In the genomic region with DNA sequence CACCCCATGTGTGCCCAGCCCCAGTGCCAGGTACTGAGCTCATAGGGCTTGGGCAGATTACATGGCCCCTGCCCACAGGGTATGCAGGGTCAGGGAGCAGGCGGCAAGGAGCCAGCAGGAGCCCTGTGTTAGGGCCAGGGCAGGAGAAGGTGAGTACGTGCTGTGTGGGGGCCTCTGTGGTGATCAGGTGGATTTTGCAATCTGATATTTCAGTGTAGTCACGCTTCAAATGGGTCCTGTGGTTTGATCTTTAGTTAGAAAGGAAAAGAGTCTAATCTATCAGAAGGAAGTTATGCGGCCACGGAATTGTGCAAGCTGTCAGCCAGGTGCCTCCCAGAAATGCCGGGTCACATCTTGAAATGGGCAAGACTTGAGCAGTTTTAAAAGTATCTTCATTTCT, we compare ENCODE assay signal across 10 cellular contexts. TPM values are rescaled to one million over a fixed set of nuclear protein-coding genes. Genes with fewer than 3 reads are reported as not detected.
DNase-seq lines count a peak whose midpoint lies in the region; ATAC-seq and TF ChIP-seq lines count a peak whose summit lies in the region.
"Had no signal": no experiment of that assay in that cellular context is flagged by ENCODE, and none has a peak within 500 bp of the region (broad histone marks: within the 10 kb centered on the region; RNA-seq: fewer than 3 reads in every experiment).

No MANE protein-coding gene starts in this region.

- no peak for TF ChIP-seq POLR2A in erythroblast (IDR thresholded peaks at IDR 0.05; ENCODE audit: low read length)

- no peaks in the 10 kb centered on the region for H3K9me3 ChIP-seq in neural progenitor cell (ENCODE audit: low read depth)

- DNase-seq in KBM-7 (peak; percentile 73), NOMO-1 treated with dmso at 0.1 percent for 144 hours (lab: John Stamatoyannopoulos, UW; ENCODE audit: unreplicated experiment) (peak; percentile 46), neural progenitor cell (ENCODE audit: low spot score) (no peak), erythroblast (lab: John Stamatoyannopoulos, UW) (no peak), DMS153 treated with DMSO at 0.1 percent for 48 hours (lab: John Stamatoyannopoulos, UW; ENCODE audit: unreplicated experiment) (no peak)
- peak; percentile 41 for DNase-seq in activated naive CD8-positive, alpha-beta T cell treated with anti-CD3 and anti-CD28 coated beads, Interleukin-2, amount 10 ng/mL, durations not matched to agents 7 days and 5 days
- DNase-seq: DND-41, NCI-H1048 had no signal

- peaks cover 6% of the 10 kb centered on the region for H3K4me1 ChIP-seq in neural progenitor cell

- no peaks in the 10 kb centered on the region for H3K36me3 ChIP-seq in neural progenitor cell

- peaks cover 59% of the 10 kb centered on the region for H3K4me1 Mint-ChIP-seq in activated naive CD8-positive, alpha-beta T cell treated with anti-CD3 and anti-CD28 coated beads, Interleukin-2, amount 10 ng/mL, durations not matched to agents 7 days and 5 days
- peaks cover 26% of the 10 kb centered on the region for H3K4me1 Mint-ChIP-seq in neural progenitor cell

- peaks cover 55% of the 10 kb centered on the region for H4K20me1 ChIP-seq in neural progenitor cell (ENCODE audit: low read depth)

- peak; percentile 69 for ATAC-seq in activated naive CD8-positive, alpha-beta T cell treated with anti-CD3 and anti-CD28 coated beads, Interleukin-2, amount 10 ng/mL, durations not matched to agents 7 days and 5 days (ENCODE audit: low read depth)
- ATAC-seq in HG03039 (IDR thresholded peaks at IDR 0.05; ENCODE audit: unreplicated experiment), result no peak

- no peaks in the 10 kb centered on the region for H3F3A ChIP-seq in neural progenitor cell (ENCODE audit: low read depth)

- no peak overlapping the region for H2AFZ ChIP-seq in neural progenitor cell (replicated peaks)

- H3K27ac Mint-ChIP-seq in activated naive CD8-positive, alpha-beta T cell treated with anti-CD3 and anti-CD28 coated beads, Interleukin-2, amount 10 ng/mL, durations not matched to agents 7 days and 5 days, result peak overlapping the region; percentile 93
- H3K27ac Mint-ChIP-seq in neural progenitor cell, result peak overlapping the region; percentile 21
- H3K27ac Mint-ChIP-seq: memory B cell had no signal

- in situ Hi-C loops in KBM-7 (cut with MboI; ENCODE audit: low pct_unique_long_range_greater_than_20kb, low sequenced_read_pairs), result no loop called here

- peaks cover 46% of the 10 kb centered on the region for H3K36me3 Mint-ChIP-seq in activated naive CD8-positive, alpha-beta T cell treated with anti-CD3 and anti-CD28 coated beads, Interleukin-2, amount 10 ng/mL, durations not matched to agents 7 days and 5 days
- H3K36me3 Mint-ChIP-seq in neural progenitor cell, result peaks cover 23% of the 10 kb centered on the region

- H3K9me3 Mint-ChIP-seq in activated naive CD8-positive, alpha-beta T cell treated with anti-CD3 and anti-CD28 coated beads, Interleukin-2, amount 10 ng/mL, durations not matched to agents 7 days and 5 days, result no peaks in the 10 kb centered on the region
- H3K9me3 Mint-ChIP-seq in neural progenitor cell, result peaks cover 1% of the 10 kb centered on the region
- H3K9me3 Mint-ChIP-seq: memory B cell had no signal

- H3K4me2 ChIP-seq in neural progenitor cell, result no peak overlapping the region

- H3K79me2 ChIP-seq in neural progenitor cell (ENCODE audit: low read depth), result peaks cover 70% of the 10 kb centered on the region

- POLR2A ChIA-PET in activated naive CD8-positive, alpha-beta T cell treated with anti-CD3 and anti-CD28 coated beads, Interleukin-2, amount 10 ng/mL, durations not matched to agents 7 days and 5 days (lab: Charles Lee), result interaction anchor here (0.8 to 1.9 kb wide), 5 partner anchors 10 to 80 kb away, joined by 3 to 9 read pairs (median 4); partner anchors contain the start of gene SCLY

- no peak overlapping the region for H3K27ac ChIP-seq in neural progenitor cell

- TF ChIP-seq CTCF in neural progenitor cell (IDR thresholded peaks at IDR 0.05), result no peak

- H3K27me3 ChIP-seq in neural progenitor cell, result no peaks in the 10 kb centered on the region

- H3K27me3 Mint-ChIP-seq in activated naive CD8-positive, alpha-beta T cell treated with anti-CD3 and anti-CD28 coated beads, Interleukin-2, amount 10 ng/mL, durations not matched to agents 7 days and 5 days, result no peaks in the 10 kb centered on the region
- H3K27me3 Mint-ChIP-seq in neural progenitor cell (ENCODE audit: insufficient read depth, low read depth), result no peaks in the 10 kb centered on the region
- H3K27me3 Mint-ChIP-seq: memory B cell had no signal

- no peak overlapping the region for H3K4me3 ChIP-seq in neural progenitor cell

- H3K9ac ChIP-seq in neural progenitor cell, result no peak overlapping the region

- peak overlapping the region; percentile 75 for H3K4me3 Mint-ChIP-seq in activated naive CD8-positive, alpha-beta T cell treated with anti-CD3 and anti-CD28 coated beads, Interleukin-2, amount 10 ng/mL, durations not matched to agents 7 days and 5 days
- H3K4me3 Mint-ChIP-seq in neural progenitor cell, result no peak overlapping the region
- H3K4me3 Mint-ChIP-seq: memory B cell had no signal

RNA-seq across cellular contexts. Expression of gene UBE2F, which starts 13.9 kb away (rescaled TPM):
- total RNA-seq in activated naive CD8-positive, alpha-beta T cell treated with anti-CD3 and anti-CD28 coated beads, Interleukin-2, amount 10 ng/mL, durations not matched to agents 7 days and 5 days, result 10 to 100 TPM; 49.0 to 49.8 TPM
- total RNA-seq in neural progenitor cell (ENCODE audit: low replicate concordance), result 50.8 and 77.4 TPM in 2 replicates

Comparison
In these comparisons a context has a peak if more than half of its experiments do, and no peak if none do; other contexts are left out.
1. DNase-seq: peak in KBM-7 (single experiment), NOMO-1 treated with dmso at 0.1 percent for 144 hours (single experiment) and activated naive CD8-positive, alpha-beta T cell treated with anti-CD3 and anti-CD28 coated beads, Interleukin-2, amount 10 ng/mL, durations not matched to agents 7 days and 5 days (single experiment); none in neural progenitor cell (single experiment), erythroblast (0 of 2) and DMS153 treated with DMSO at 0.1 percent for 48 hours (single experiment).